Comparison of ENCODE assay signal across 15 cellular contexts in the genomic region with DNA sequence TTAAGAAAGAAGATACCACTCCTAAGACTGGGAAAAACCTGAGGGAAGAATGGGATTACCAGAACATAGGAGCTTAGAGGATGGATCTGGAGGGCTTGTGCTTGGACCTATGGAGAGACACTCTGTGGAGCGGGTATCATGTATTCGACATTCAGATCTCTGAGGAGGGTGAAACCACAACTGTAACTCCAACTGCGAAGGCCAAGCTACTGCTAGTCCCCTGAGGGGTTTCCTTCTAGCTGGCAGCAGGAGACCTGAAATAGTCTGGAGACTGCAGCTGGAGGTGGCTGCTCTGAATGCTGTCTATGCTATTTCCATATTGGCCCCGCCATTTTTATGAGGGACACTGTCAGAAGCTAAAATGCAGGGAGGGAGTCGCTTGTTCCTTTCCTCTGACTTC.
DNase-seq lines count a peak whose midpoint lies in the region; ATAC-seq and TF ChIP-seq lines count a peak whose summit lies in the region.
"Had no signal": no experiment of that assay in that cellular context is flagged by ENCODE, and none has a peak within 500 bp of the region (broad histone marks: within the 10 kb centered on the region; RNA-seq: fewer than 3 reads in every experiment).

No MANE protein-coding gene starts in this region.

- no peaks in the 10 kb centered on the region for H3K27me3 ChIP-seq in BLaER1
- no peaks in the 10 kb centered on the region for H3K27me3 ChIP-seq in DND-41 (ENCODE audit: insufficient read depth, low read length, poor library complexity)

- no peaks in the 10 kb centered on the region for H3K36me3 Mint-ChIP-seq in T-helper 17 cell (ENCODE audit: low read depth)
- H3K36me3 Mint-ChIP-seq: CD4-positive, alpha-beta memory T cell had no signal

- H3K4me2 ChIP-seq in BLaER1 = peak overlapping the region; percentile 71
- H3K4me2 ChIP-seq in DND-41 (ENCODE audit: insufficient read depth, low read length) = peak overlapping the region; percentile 1

- DNase-seq in DND-41 (peak; percentile 80), NB4 (ENCODE audit: low read depth) (peak; percentile 78), T-helper 17 cell (no peak), NOMO-1 (lab: John Stamatoyannopoulos, UW; ENCODE audit: unreplicated experiment in 2 of 2) (no peak)
- no peak for DNase-seq in activated CD4-positive, alpha-beta T cell treated with anti-CD3 and anti-CD28 coated beads, Interleukin-2, amount 50 U/mL, for 48 hours
- DNase-seq: 8988T; C1 segment of cervical spinal cord; CD4-positive, alpha-beta memory T cell; DMS153; DMS79 treated with DMSO at 0.1 percent for 48 hours; GDM1; GOT3; H9 had no signal

- H3K4me1 ChIP-seq in BLaER1 (peaks cover 21% of the 10 kb centered on the region), DND-41 (ENCODE audit: insufficient read depth, low read length) (peaks cover 44% of the 10 kb centered on the region)

- ATAC-seq in DND-41 (ENCODE audit: insufficient read depth, low read depth) = peak; percentile 93
- ATAC-seq in T-helper 17 cell = no peak
- ATAC-seq in HG03139 (IDR thresholded peaks at IDR 0.05; ENCODE audit: unreplicated experiment) = no peak

- H3K36me3 ChIP-seq in BLaER1 = no peaks in the 10 kb centered on the region
- H3K36me3 ChIP-seq in DND-41 (ENCODE audit: insufficient read depth, low read length) = no peaks in the 10 kb centered on the region

- H3K4me1 Mint-ChIP-seq in T-helper 17 cell = no peaks in the 10 kb centered on the region
- H3K4me1 Mint-ChIP-seq: CD4-positive, alpha-beta memory T cell; H9 had no signal

- H3K9me3 ChIP-seq in BLaER1 = peaks cover 31% of the 10 kb centered on the region
- peaks cover 8% of the 10 kb centered on the region for H3K9me3 ChIP-seq in DND-41 (ENCODE audit: insufficient read depth, low read length, severe bottlenecking)
- H3K9me3 ChIP-seq in T-helper 17 cell (ENCODE audit: control insufficient read depth, low read length, poor library complexity, severe bottlenecking) = no peaks in the 10 kb centered on the region

- H3K9ac ChIP-seq in BLaER1 (no peak overlapping the region), DND-41 (ENCODE audit: low read depth, low read length) (peak overlapping the region; percentile 12; the same call in 1 of the 2 replicates)

- H4K20me1 ChIP-seq in BLaER1 (no peaks in the 10 kb centered on the region), DND-41 (ENCODE audit: insufficient read depth, low read length) (no peaks in the 10 kb centered on the region)

- no peak overlapping the region for H3K27ac Mint-ChIP-seq in T-helper 17 cell
- H3K27ac Mint-ChIP-seq: H9 had no signal

- H3K4me3 Mint-ChIP-seq in T-helper 17 cell = peak overlapping the region; percentile 36
- H3K4me3 Mint-ChIP-seq: CD4-positive, alpha-beta memory T cell; H9 had no signal

- no peaks in the 10 kb centered on the region for H3K79me2 ChIP-seq in DND-41 (ENCODE audit: insufficient read depth, low read length)

- no peak for TF ChIP-seq POLR2A in NB4 (IDR thresholded peaks at IDR 0.05; ENCODE audit: extremely low read depth, insufficient read length)

- H2AFZ ChIP-seq in DND-41 (ENCODE audit: low read depth, low read length) = peak overlapping the region; percentile 3; the same call in 1 of the 2 replicates

- H3K27ac ChIP-seq in BLaER1 (peak overlapping the region; percentile 49; the same call in 1 of the 2 replicates), DND-41 (ENCODE audit: low read length) (peak overlapping the region; percentile 71)

- TF ChIP-seq CTCF in DND-41 (IDR thresholded peaks at IDR 0.05; ENCODE audit: borderline replicate concordance, extremely low read depth, low read length, poor library complexity, severe bottlenecking) = no peak
- TF ChIP-seq CTCF in NB4 (IDR thresholded peaks at IDR 0.05; ENCODE audit: low read depth, low read length) = no peak

- H3K4me3 ChIP-seq in BLaER1 = no peak overlapping the region
- H3K4me3 ChIP-seq in DND-41 (ENCODE audit: low read depth in 1 of 2, low read length in 2 of 2) = no peak overlapping the region
- no peak overlapping the region for H3K4me3 ChIP-seq in NB4 (ENCODE audit: low read depth, low read length)

- H3K27me3 Mint-ChIP-seq in T-helper 17 cell = no peaks in the 10 kb centered on the region
- H3K27me3 Mint-ChIP-seq: CD4-positive, alpha-beta memory T cell had no signal

Comparison
In these comparisons a context has a peak if more than half of its experiments do, and no peak if none do; other contexts are left out.
1. DNase-seq: peak in DND-41 (single experiment) and NB4 (single experiment); none in T-helper 17 cell (0 of 3), NOMO-1 (0 of 2) and activated CD4-positive, alpha-beta T cell treated with anti-CD3 and anti-CD28 coated beads, Interleukin-2, amount 50 U/mL, for 48 hours (0 of 2).